Comparison of ENCODE assay signal across 19 cellular contexts in the genomic region with DNA sequence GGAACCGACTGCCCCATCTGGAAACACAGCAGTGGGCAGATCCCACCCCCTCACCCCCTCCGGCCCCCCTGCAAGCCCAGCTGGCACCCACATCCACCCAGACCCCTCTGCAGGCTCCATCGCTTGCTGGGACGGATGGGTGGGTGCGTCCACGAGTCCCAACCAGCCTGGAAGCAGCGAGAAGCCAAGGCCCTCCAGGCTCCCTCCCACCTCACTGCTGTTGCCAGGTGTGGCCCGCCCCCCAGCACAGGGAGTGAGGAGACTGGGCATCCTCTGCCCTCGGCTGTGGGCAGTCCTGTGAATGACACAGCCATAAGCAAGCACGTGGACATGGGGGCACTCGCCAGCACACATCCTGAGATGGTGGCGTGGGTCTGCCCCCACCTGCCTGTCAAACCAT. TPM values are rescaled to one million over a fixed set of nuclear protein-coding genes. Genes with fewer than 3 reads are reported as not detected.
DNase-seq lines count a peak whose midpoint lies in the region; ATAC-seq, FAIRE-seq and TF ChIP-seq lines count a peak whose summit lies in the region.
"Had no signal": no experiment of that assay in that cellular context is flagged by ENCODE, and none has a peak within 500 bp of the region (broad histone marks: within the 10 kb centered on the region; RNA-seq: fewer than 3 reads in every experiment).

No MANE protein-coding gene starts in this region.

- H3K4me1 ChIP-seq in neutrophil (ENCODE audit: control insufficient read depth in 1 of 2, insufficient read depth in 1 of 2, low read depth in 1 of 2, low read length in 1 of 2) (peaks cover 5 to 10% of the 10 kb centered on the region in 2 experiments), skeletal muscle tissue (ENCODE audit: control insufficient read depth in 3 of 3, insufficient read depth in 3 of 3, low read length in 3 of 3) (peaks cover 73 to 81% (median 77%) of the 10 kb centered on the region in 3 donors), mucosa of descending colon (ENCODE audit: low read depth) (peaks cover 4% of the 10 kb centered on the region)

- TF ChIP-seq CTCF in neutrophil (IDR thresholded peaks at IDR 0.05) (no peak), mucosa of descending colon (IDR thresholded peaks at IDR 0.05) (no peak)

- peak overlapping the region in 2 of 3 donors; percentile 43 to 77 for H3K9ac ChIP-seq in skeletal muscle tissue (ENCODE audit: low read depth in 1 of 3, low read length in 3 of 3)
- H3K9ac ChIP-seq: GM23248 had no signal

- H3K27ac ChIP-seq in neutrophil: peak overlapping the region; percentile 43
- H3K27ac ChIP-seq in skeletal muscle tissue (ENCODE audit: low read depth, low read length): peak overlapping the region; percentile 50
- H3K27ac ChIP-seq: GM23248 had no signal

- FAIRE-seq in HTR-8/SVneo (lab: Jason Lieb, UNC): peak; percentile 84
- FAIRE-seq: G401.6, GM12891, H54 had no signal

- H3K27me3 ChIP-seq in neutrophil: no peaks in the 10 kb centered on the region
- no peaks in the 10 kb centered on the region for H3K27me3 ChIP-seq in skeletal muscle tissue (ENCODE audit: control insufficient read depth in 3 of 3, insufficient read depth in 3 of 3, low read length in 3 of 3)
- H3K27me3 ChIP-seq: BE2C had no signal

- ATAC-seq in HG03354 (IDR thresholded peaks at IDR 0.05; ENCODE audit: poor library complexity, severe bottlenecking, unreplicated experiment) (no peak), mucosa of descending colon (no peak)
- ATAC-seq: HCT116 had no signal

- peaks cover 38% of the 10 kb centered on the region for H3K36me3 ChIP-seq in neutrophil
- H3K36me3 ChIP-seq in skeletal muscle tissue (ENCODE audit: control insufficient read depth in 3 of 3, insufficient read depth in 3 of 3, low read length in 3 of 3): peaks cover 14 to 15% (median 14%) of the 10 kb centered on the region in 3 donors
- H3K36me3 ChIP-seq in mucosa of descending colon (ENCODE audit: low read depth): no peaks in the 10 kb centered on the region

- intact Hi-C loops in mucosa of descending colon (cut with DNase I, micrococcal nuclease): no loop called here

- DNase-seq in HTR-8/SVneo (ENCODE audit: insufficient read length, low spot score): no peak
- peak; percentile 50 for DNase-seq in islet precursor cell
- no peak for DNase-seq in medulla oblongata (ENCODE audit: extremely low spot score)
- DNase-seq in mucosa of descending colon: no peak
- DNase-seq in SW480 (ENCODE audit: low spot score): no peak
- DNase-seq: BE2C; C1 segment of cervical spinal cord; CD4-positive, CD25-positive, alpha-beta regulatory T cell; CD8-positive, alpha-beta memory T cell; COR-L47; GM23248; HFFc6 had no signal

- H3K4me3 ChIP-seq in neutrophil (ENCODE audit: low read depth in 1 of 2, low read length in 1 of 2) (no peak overlapping the region), skeletal muscle tissue (ENCODE audit: low read length in 3 of 3) (no peak overlapping the region), mucosa of descending colon (no peak overlapping the region)
- H3K4me3 ChIP-seq: GM23248 had no signal

- H3K9me3 ChIP-seq in neutrophil (no peaks in the 10 kb centered on the region), skeletal muscle tissue (ENCODE audit: control insufficient read depth in 3 of 3, low read length in 3 of 3) (no peaks in the 10 kb centered on the region), mucosa of descending colon (no peaks in the 10 kb centered on the region)
- H3K9me3 ChIP-seq: BE2C had no signal

RNA-seq across cellular contexts. Expression of a gene that starts 11.4 kb away (rescaled TPM):
- total RNA-seq in skeletal muscle tissue (20.9 TPM), mucosa of descending colon (10 to 100 TPM; 25.7 to 34.4 (median 27.1) TPM)

RNA-seq across cellular contexts. Expression of a gene that starts 50.7 kb away (rescaled TPM):
- total RNA-seq in skeletal muscle tissue (3.7 TPM), mucosa of descending colon (10 to 100 TPM in 1 of 3 donors, 1 to 10 TPM in 2; 3.9 to 11.1 (median 7.2) TPM)
